In genomic region chr4:70927502-70928139, GRCh38 we compare ENCODE assay signal across 9 cellular contexts. TPM values are rescaled to one million over a fixed set of nuclear protein-coding genes. Genes with fewer than 3 reads are reported as not detected.
DNase-seq lines count a peak whose midpoint lies in the region; ATAC-seq, FAIRE-seq and TF ChIP-seq lines count a peak whose summit lies in the region.
"Had no signal": no experiment of that assay in that cellular context is flagged by ENCODE, and none has a peak within 500 bp of the region (broad histone marks: within the 10 kb centered on the region; RNA-seq: fewer than 3 reads in every experiment).

No MANE protein-coding gene starts in this region.

- no peak for FAIRE-seq in K562 (lab: Jason Lieb, UNC)

- no peak overlapping the region for H3K4me2 ChIP-seq in K562 (ENCODE audit: insufficient read depth, low read length)

- no peak overlapping the region for H2AFZ ChIP-seq in K562 (ENCODE audit: low read depth, low read length)

- CTCF ChIA-PET in K562 (lab: Yijun Ruan, JAX; ENCODE audit: low intra/inter-chr PET ratio) = no interaction called here

- TF ChIP-seq RAD21 in K562 (CRISPR knock-in tag; conservative IDR thresholded peaks at IDR 0.05 in 1 of 2, IDR thresholded peaks at IDR 0.05 in 1 of 2) = no peak

- no peaks in the 10 kb centered on the region; the same call in 1 of the 2 replicates for H3K9me3 ChIP-seq in K562 (replicated peaks; ENCODE audit: control insufficient read depth, insufficient read depth, low read depth, low read length)

- ATAC-seq in GM19395 (IDR thresholded peaks at IDR 0.05; ENCODE audit: unreplicated experiment) (peak; percentile 43), HG03342 (IDR thresholded peaks at IDR 0.05; ENCODE audit: unreplicated experiment) (peak; percentile 41), K562 (no peak; the same call in 2 of the 3 replicates), GM18867 (IDR thresholded peaks at IDR 0.05; ENCODE audit: unreplicated experiment) (no peak)

- no peak for TF ChIP-seq CTCF in K562 (IDR thresholded peaks at IDR 0.05 in 2 of 3, conservative IDR thresholded peaks at IDR 0.05 in 1 of 3; ENCODE audit: insufficient read depth in 2 of 3, low read depth in 1 of 3, low read length in 3 of 3)

- TF ChIP-seq POLR2A in K562 (conservative IDR thresholded peaks at IDR 0.05) = no peak

- peaks cover 12% of the 10 kb centered on the region; the same call in 1 of the 2 replicates for H4K20me1 ChIP-seq in K562 (replicated peaks; ENCODE audit: control insufficient read depth, insufficient read depth, low read length)

- peaks cover 12% of the 10 kb centered on the region; the same call in 2 of the 3 replicates for H3K36me3 ChIP-seq in K562 (ENCODE audit: control insufficient read depth, insufficient read depth, low read length)

- POLR2A ChIA-PET in K562 (lab: Yijun Ruan, JAX) = interaction anchor here (0.6 kb wide), 1 partner anchor 57 kb away, joined by 5 read pairs; no protein-coding TSS in a partner anchor

- H3K79me2 ChIP-seq in K562 (ENCODE audit: control insufficient read depth, insufficient read depth, low read length) = peaks cover 94% of the 10 kb centered on the region

- TF ChIP-seq EP300 in K562 (IDR thresholded peaks at IDR 0.05; ENCODE audit: low read length) = no peak

- intact Hi-C loops in K562 (cut with micrococcal nuclease) = no loop called here

- DNase-seq in DMS53 (lab: John Stamatoyannopoulos, UW) (peak; percentile 52), K562 (ENCODE audit: extremely low read depth in 1 of 4, low spot score in 3 of 4) (no peak), globus pallidus (ENCODE audit: low spot score) (no peak), EL (no peak), NCI-H524 (lab: John Stamatoyannopoulos, UW) (no peak)
- DNase-seq: effector memory CD4-positive, alpha-beta T cell had no signal

- no peaks in the 10 kb centered on the region for H3K27me3 ChIP-seq in K562 (ENCODE audit: control insufficient read depth in 2 of 2, insufficient read depth in 2 of 2, low read length in 2 of 2)

- peak overlapping the region; percentile 15; the same call in 1 of the 3 replicates for H3K27ac ChIP-seq in K562 (ENCODE audit: extremely low read depth, low read depth, low read length)

- H3K4me3 ChIP-seq in K562 = no peak overlapping the region

- in situ Hi-C loops in K562 (cut with MboI) = no loop called here

- no TSS peak for BruUV-seq in K562 (replicated peaks; lab: Mats Ljungman, UMichigan)

- H3K9ac ChIP-seq in K562 (ENCODE audit: insufficient read depth in 1 of 2, low read depth in 2 of 2, low read length in 2 of 2) = no peak overlapping the region

- no peaks in the 10 kb centered on the region for H3K9me1 ChIP-seq in K562 (ENCODE audit: control insufficient read depth, insufficient read depth, low read length)

- 73% methylated on average over 8 of the region's 8 CpGs for WGBS in K562 (ENCODE audit: insufficient coverage, low coverage, missing lambda C conversion rate)

- peaks cover 0 to 6% of the 10 kb centered on the region in 2 experiments; a peak in 3 of 5 replicates for H3K4me1 ChIP-seq in K562 (replicated peaks in 1 of 2; ENCODE audit: control insufficient read depth in 2 of 2, insufficient read depth in 2 of 2, low read length in 2 of 2)

TF ChIP-seq in K562, 482 proteins besides CTCF, POLR2A, EP300 and RAD21:
- TF ChIP-seq FOXK2 (conservative IDR thresholded peaks at IDR 0.05 in 1 of 2, IDR thresholded peaks at IDR 0.05 in 1 of 2; ENCODE audit: low read depth in 2 of 2) (no peak), KDM2B (CRISPR knock-in tag; IDR thresholded peaks at IDR 0.05) (no peak), SRSF7 (optimal IDR thresholded peaks at IDR 0.05; ENCODE audit: low read depth, low read length) (no peak), MED1 (CRISPR knock-in tag; IDR thresholded peaks at IDR 0.05; ENCODE audit: borderline replicate concordance) (no peak), GATAD2A (IDR thresholded peaks at IDR 0.05) (no peak), MLX (CRISPR knock-in tag; conservative IDR thresholded peaks at IDR 0.05) (no peak), SMAD3 (CRISPR knock-in tag; conservative IDR thresholded peaks at IDR 0.05) (no peak), ZBTB49 (CRISPR knock-in tag; IDR thresholded peaks at IDR 0.05; ENCODE audit: borderline replicate concordance) (no peak), ZNF592 (IDR thresholded peaks at IDR 0.05) (no peak), FOXP1 (CRISPR knock-in tag; IDR thresholded peaks at IDR 0.05) (no peak), FOXM1 (IDR thresholded peaks at IDR 0.05; ENCODE audit: low read depth) (no peak), FOXM1 (CRISPR knock-in tag; IDR thresholded peaks at IDR 0.05; ENCODE audit: low read depth) (no peak), ZNF766 (CRISPR knock-in tag; conservative IDR thresholded peaks at IDR 0.05) (no peak), RAD51 (IDR thresholded peaks at IDR 0.05; ENCODE audit: borderline replicate concordance, low read depth) (no peak), EHMT2 (IDR thresholded peaks at IDR 0.05) (no peak)
TF ChIP-seq in K562: peak in this region for 0.

RNA-seq across cellular contexts. Expression of gene MOB1B, which starts 25.5 kb away (rescaled TPM):
- total RNA-seq in K562 (2011; cell fraction: chromatin; rRNA removed; ENCODE audit: low replicate concordance) = 27.1 and 74.0 TPM in 2 replicates
- total RNA-seq in K562 (2011; cell fraction: nucleolus; rRNA removed) = 8.3 and 14.1 TPM in 2 replicates
- total RNA-seq in K562 (2011; cell fraction: nucleoplasm; rRNA removed) = 36.4 and 73.0 TPM in 2 replicates
- total RNA-seq in K562 (2014; rRNA removed) (10.7 and 11.3 TPM in 2 replicates), K562 (2014; rRNA removed; fragmentation: Illumina TruSeq; extraction: Trizol) (28.5 and 33.3 TPM in 2 replicates), K562 (2015; rRNA removed; fragmentation: Illumina TruSeq; extraction: Trizol) (15.1 and 16.8 TPM in 2 replicates), K562 (2021) (37.8 and 40.1 TPM in 2 replicates)
- polyA plus RNA-seq in K562 (2011; rRNA removed) (28.9 and 34.8 TPM in 2 replicates), K562 (2014; fragmentation: Illumina TruSeq; extraction: Trizol) (25.2 and 27.2 TPM in 2 replicates), K562 (2014; fragmentation: Nextera tagmentation; extraction: Ambion mirVana) (1 to 10 TPM; 8.4 to 9.3 TPM), K562 (2014; rRNA removed) (19.0 and 20.4 TPM in 2 replicates)
- 5.8 and 13.9 TPM in 2 replicates for polyA plus RNA-seq in K562 (2011; cell fraction: cytosol; rRNA removed)
- polyA plus RNA-seq in K562 (2011; cell fraction: nucleus; rRNA removed) = 16.0 and 17.9 TPM in 2 replicates
- 15.0 and 21.1 TPM in 2 replicates for polyA plus RNA-seq in K562 (2012)
- 83.9 and 88.8 TPM in 2 replicates for polyA minus RNA-seq in K562 (2011; rRNA and poly(A)+ RNA removed)
- 47.3 and 83.2 TPM in 2 replicates for polyA minus RNA-seq in K562 (2011; cell fraction: cytosol; rRNA and poly(A)+ RNA removed)
- polyA minus RNA-seq in K562 (2011; cell fraction: nucleus; rRNA and poly(A)+ RNA removed) = 17.4 and 27.4 TPM in 2 replicates

Comparison
In these comparisons a context has a peak if more than half of its experiments do, and no peak if none do; other contexts are left out.
1. ATAC-seq: peak in GM19395 (single experiment) and HG03342 (single experiment); none in K562 (single experiment) and GM18867 (single experiment).